In the genomic region with DNA sequence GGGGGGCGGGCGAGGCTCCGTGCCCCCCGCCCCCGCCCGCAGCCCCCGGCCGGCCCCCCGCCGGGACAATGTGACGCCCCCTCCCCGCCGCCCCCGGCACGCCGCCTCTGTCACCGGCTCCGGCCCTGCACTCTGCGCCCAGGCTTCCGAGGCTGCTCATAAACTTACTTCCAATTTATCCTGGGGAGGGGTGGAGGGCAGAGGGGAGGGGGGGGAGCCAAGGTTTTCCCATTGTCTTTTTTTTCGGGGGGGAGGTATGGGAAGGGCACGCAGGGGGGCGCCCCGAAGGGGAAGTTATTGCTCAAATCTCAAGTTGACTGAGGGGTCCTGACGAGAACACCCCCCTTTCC, we compare ENCODE assay signal across 8 cellular contexts. TPM values are rescaled to one million over a fixed set of nuclear protein-coding genes. Genes with fewer than 3 reads are reported as not detected.
DNase-seq lines count a peak whose midpoint lies in the region; ATAC-seq, FAIRE-seq and TF ChIP-seq lines count a peak whose summit lies in the region.

No MANE protein-coding gene starts in this region.

- no peak overlapping the region for H3K14ac ChIP-seq in H1 (ENCODE audit: insufficient read length)

- peak overlapping the region; percentile 82 for H3K4me3 ChIP-seq in HFF-Myc (replicated peaks; ENCODE audit: low read depth, low read length)
- peak overlapping the region in 3 of 4 experiments; percentile 66 to 97 (median 92); a peak in 6 of 8 replicates for H3K4me3 ChIP-seq in H1 (ENCODE audit: extremely low read depth in 1 of 4, insufficient read depth in 2 of 4, low read depth in 3 of 4, low read length in 4 of 4)
- peak overlapping the region; percentile 79 for H3K4me3 ChIP-seq in naive thymus-derived CD4-positive, alpha-beta T cell (ENCODE audit: low read length)

- H3K9me3 ChIP-seq in H1 (ENCODE audit: insufficient read depth in 2 of 2, low read depth in 1 of 2, low read length in 1 of 2) = no peaks in the 10 kb centered on the region
- no peaks in the 10 kb centered on the region for H3K9me3 ChIP-seq in naive thymus-derived CD4-positive, alpha-beta T cell (ENCODE audit: control insufficient read depth in 2 of 3, low read length in 3 of 3)

- FAIRE-seq in H1 (lab: Jason Lieb, UNC) = no peak

- no peak overlapping the region for H2BK120ac ChIP-seq in H1 (replicated peaks; ENCODE audit: low read depth, low read length)

- CTCF ChIA-PET in H1 (lab: Charles Lee; ENCODE audit: partially characterized antibody) = interaction anchor here (0.6 to 1.1 kb wide), 4 partner anchors 108 to 176 kb away, joined by 3 to 6 read pairs (median 4); no protein-coding TSS in a partner anchor
- CTCF ChIA-PET in naive thymus-derived CD4-positive, alpha-beta T cell (lab: Charles Lee) = no interaction called here

- POLR2A ChIA-PET in H1 (lab: Charles Lee; ENCODE audit: partially characterized antibody) = interaction anchor here (0.9 to 1.1 kb wide), 12 partner anchors 10 to 271 kb away, joined by 3 to 6 read pairs (median 4); a partner anchor contains a TSS
- POLR2A ChIA-PET in naive thymus-derived CD4-positive, alpha-beta T cell (lab: Charles Lee) = interaction anchor here (0.7 to 1.1 kb wide), 7 partner anchors 8 to 211 kb away, joined by 3 to 7 read pairs (median 3); no protein-coding TSS in a partner anchor

- peak overlapping the region; percentile 89 to 99 (median 95) for H3K27ac Mint-ChIP-seq in naive thymus-derived CD4-positive, alpha-beta T cell

- peaks cover 0 to 9% (median 0%) of the 10 kb centered on the region in 11 donors for H3K9me3 Mint-ChIP-seq in naive thymus-derived CD4-positive, alpha-beta T cell

- no peaks in the 10 kb centered on the region; the same call in 1 of the 2 replicates for H3K79me1 ChIP-seq in H1 (ENCODE audit: low read depth, low read length)

- no peak overlapping the region for H3K4ac ChIP-seq in H1 (replicated peaks; ENCODE audit: insufficient read length, low read depth, low read length)

- H2BK5ac ChIP-seq in H1 (ENCODE audit: low read depth, low read length) = no peak overlapping the region; the same call in 1 of the 2 replicates

- peaks cover 28 to 51% (median 43%) of the 10 kb centered on the region in 7 donors for H3K4me1 Mint-ChIP-seq in naive thymus-derived CD4-positive, alpha-beta T cell

- H3K27me3 ChIP-seq in H1 (replicated peaks in 1 of 4; ENCODE audit: control insufficient read depth in 3 of 4, extremely low read depth in 1 of 4, insufficient read depth in 3 of 4, low read length in 3 of 4) = no peaks in the 10 kb centered on the region
- no peaks in the 10 kb centered on the region for H3K27me3 ChIP-seq in naive thymus-derived CD4-positive, alpha-beta T cell (ENCODE audit: control insufficient read depth in 2 of 2, insufficient read depth in 2 of 2, low read length in 2 of 2)

- peaks cover 0 to 45% of the 10 kb centered on the region in 2 experiments; a peak in 3 of 4 replicates for H3K79me2 ChIP-seq in H1 (ENCODE audit: control insufficient read depth in 1 of 2, insufficient read depth in 2 of 2, low read length in 2 of 2)

- H3K27ac ChIP-seq in H1 (ENCODE audit: low read depth, low read length) = no peak overlapping the region
- peak overlapping the region; percentile 80 for H3K27ac ChIP-seq in naive thymus-derived CD4-positive, alpha-beta T cell (ENCODE audit: low read depth, low read length)

- H2AFZ ChIP-seq in H1 (ENCODE audit: low read length) = no peak overlapping the region

- peak overlapping the region; percentile 92 to 95 (median 94) for H3K4me3 Mint-ChIP-seq in naive thymus-derived CD4-positive, alpha-beta T cell

- no peak for ATAC-seq in naive thymus-derived CD4-positive, alpha-beta T cell
- ATAC-seq in GM18870 (IDR thresholded peaks at IDR 0.05; ENCODE audit: unreplicated experiment) (no peak), HG02623 (IDR thresholded peaks at IDR 0.05; ENCODE audit: unreplicated experiment) (no peak)

- TF ChIP-seq EP300 in H1 (IDR thresholded peaks at IDR 0.05; ENCODE audit: borderline replicate concordance in 1 of 2, low read depth in 2 of 2, low read length in 2 of 2) = no peak

- no peak overlapping the region for H2AK5ac ChIP-seq in H1 (ENCODE audit: low read depth, low read length)

- H3K27me3 Mint-ChIP-seq in naive thymus-derived CD4-positive, alpha-beta T cell = no peaks in the 10 kb centered on the region

- no peak overlapping the region for H4K8ac ChIP-seq in H1 (ENCODE audit: extremely low read depth, insufficient read depth, low read length)

- DNase-seq in HFF-Myc (ENCODE audit: extremely low read depth, low read depth) (no peak), SW480 (ENCODE audit: low spot score) (peak; percentile 29), H1 (ENCODE audit: low read depth in 1 of 2, low spot score in 2 of 2) (no peak), kidney glomerular epithelial cell (lab: John Stamatoyannopoulos, UW) (no peak), cerebellar cortex (ENCODE audit: low spot score) (no peak)
- DNase-seq in naive thymus-derived CD4-positive, alpha-beta T cell = peak in 1 of 9 donors; percentile 41

- H3K4me1 ChIP-seq in H1 (replicated peaks in 1 of 4; ENCODE audit: control insufficient read depth in 3 of 4, insufficient read depth in 4 of 4, low read length in 3 of 4) = peaks cover 0 to 6% (median 0%) of the 10 kb centered on the region in 4 experiments; a peak in 4 of 7 replicates
- peaks cover 21 to 25% of the 10 kb centered on the region in 2 donors for H3K4me1 ChIP-seq in naive thymus-derived CD4-positive, alpha-beta T cell (ENCODE audit: control insufficient read depth in 2 of 2, insufficient read depth in 2 of 2, low read length in 2 of 2)

- no peaks in the 10 kb centered on the region for H4K20me1 ChIP-seq in H1 (replicated peaks in 1 of 2; ENCODE audit: control insufficient read depth in 1 of 2, insufficient read depth in 2 of 2, low read length in 2 of 2)

- H4K5ac ChIP-seq in H1 (ENCODE audit: insufficient read length, low read depth, low read length) = no peak overlapping the region

- no peak for TF ChIP-seq CTCF in HFF-Myc (IDR thresholded peaks at IDR 0.05; ENCODE audit: low read depth, low read length, missing control alignments)
- no peak for TF ChIP-seq CTCF in H1 (IDR thresholded peaks at IDR 0.05; ENCODE audit: control extremely low read depth in 1 of 3, insufficient read depth in 1 of 3, low read depth in 1 of 3, low read length in 3 of 3)

- no peak overlapping the region for H3K56ac ChIP-seq in H1 (replicated peaks; ENCODE audit: insufficient read length, low read depth, low read length)

- peaks cover 0 to 7% (median 0%) of the 10 kb centered on the region in 5 donors for H3K36me3 Mint-ChIP-seq in naive thymus-derived CD4-positive, alpha-beta T cell

- no peak for TF ChIP-seq POLR2A in H1 (IDR thresholded peaks at IDR 0.05; ENCODE audit: control extremely low read depth in 1 of 2, low read depth in 2 of 2, low read length in 2 of 2)

- H3K23me2 ChIP-seq in H1 (ENCODE audit: low read depth, low read length) = peaks cover 9% of the 10 kb centered on the region

- intact Hi-C loops in naive thymus-derived CD4-positive, alpha-beta T cell (cut with micrococcal nuclease) = loop anchor here (2.0 to 10.0 kb wide), 12 partner anchors 118 to 1647 kb away; a partner anchor contains a TSS

- H3K36me3 ChIP-seq in H1 (ENCODE audit: control insufficient read depth in 2 of 4, insufficient read depth in 4 of 4, low read length in 3 of 4) = no peaks in the 10 kb centered on the region
- no peaks in the 10 kb centered on the region for H3K36me3 ChIP-seq in naive thymus-derived CD4-positive, alpha-beta T cell (ENCODE audit: control insufficient read depth in 2 of 3, insufficient read depth in 3 of 3, low read length in 3 of 3)

- no peak overlapping the region for H3K9ac ChIP-seq in H1 (replicated peaks in 1 of 4; ENCODE audit: extremely low read depth in 1 of 4, low read depth in 3 of 4, low read length in 3 of 4)

- H4K91ac ChIP-seq in H1 (replicated peaks; ENCODE audit: insufficient read length, low read length) = no peak overlapping the region

- H2BK20ac ChIP-seq in H1 (ENCODE audit: low read length) = no peak overlapping the region

- no peak overlapping the region for H3K18ac ChIP-seq in H1 (ENCODE audit: extremely low read depth, low read length)

- no peak overlapping the region for H3K23ac ChIP-seq in H1 (ENCODE audit: insufficient read length)

- no peak overlapping the region for H2BK12ac ChIP-seq in H1 (ENCODE audit: low read depth, low read length)

- WGBS in H1 (ENCODE audit: extremely low coverage in 1 of 2, insufficient coverage in 1 of 2, insufficient read length in 1 of 2, insufficient replicate concordance in 2 of 2, low coverage in 1 of 2, low lambda C conversion rate in 2 of 2, missing lambda C conversion rate in 1 of 2), 2 experiments = no CpG with 5 or more reads among the region's 25 CpGs

- no peak for TF ChIP-seq RAD21 in H1 (IDR thresholded peaks at IDR 0.05 in 1 of 2, conservative IDR thresholded peaks at IDR 0.05 in 1 of 2; ENCODE audit: low read depth in 2 of 2, low read length in 2 of 2)

- H2BK15ac ChIP-seq in H1 (ENCODE audit: low read length) = no peak overlapping the region

- peak overlapping the region; percentile 82 to 93; a peak in 3 of 4 replicates for H3K4me2 ChIP-seq in H1 (ENCODE audit: insufficient read depth in 1 of 2, low read depth in 2 of 2, low read length in 2 of 2)

RNA-seq across cellular contexts. Expression of a gene that starts 0.9 kb away (rescaled TPM):
- total RNA-seq in H1 (2021; fragmentation: NEBNext Ultra II Directional; extraction: Animal tissue kit (Norgen Biotek cat#: 25700)) = 33.2 and 40.3 TPM in 2 replicates
- polyA plus RNA-seq in H1 (2011; rRNA removed) = 16.3 and 17.6 TPM in 2 replicates
- polyA plus RNA-seq in H1 (2011; cell fraction: cytosol; rRNA removed) = 18.9 TPM
- 44.4 TPM for polyA plus RNA-seq in H1 (2011; cell fraction: nucleus; rRNA removed)
- 25.0 to 33.7 TPM (median 30.8 TPM) in 4 replicates for polyA plus RNA-seq in H1 (2012, experiment 1 of 2)
- 5.2 TPM for polyA plus RNA-seq in H1 (2012, experiment 2 of 2)
- polyA plus RNA-seq in H1 (2013, experiment 1 of 2) = 25.7 TPM
- 23.9 TPM for polyA plus RNA-seq in H1 (2013, experiment 2 of 2)
- polyA minus RNA-seq in H1 (2011; rRNA and poly(A)+ RNA removed) = 18.9 and 24.2 TPM in 2 replicates
- 15.0 TPM for polyA minus RNA-seq in H1 (2011; cell fraction: cytosol; rRNA and poly(A)+ RNA removed)
- 32.8 TPM for polyA minus RNA-seq in H1 (2011; cell fraction: nucleus; rRNA and poly(A)+ RNA removed)
- 10 to 100 TPM; 50.0 to 88.5 (median 56.6) TPM for total RNA-seq in naive thymus-derived CD4-positive, alpha-beta T cell
- 1 to 10 TPM; 7.2 to 7.8 TPM for polyA plus RNA-seq in naive thymus-derived CD4-positive, alpha-beta T cell
